Comparison of ENCODE assay signal across 8 cellular contexts in the genomic region with DNA sequence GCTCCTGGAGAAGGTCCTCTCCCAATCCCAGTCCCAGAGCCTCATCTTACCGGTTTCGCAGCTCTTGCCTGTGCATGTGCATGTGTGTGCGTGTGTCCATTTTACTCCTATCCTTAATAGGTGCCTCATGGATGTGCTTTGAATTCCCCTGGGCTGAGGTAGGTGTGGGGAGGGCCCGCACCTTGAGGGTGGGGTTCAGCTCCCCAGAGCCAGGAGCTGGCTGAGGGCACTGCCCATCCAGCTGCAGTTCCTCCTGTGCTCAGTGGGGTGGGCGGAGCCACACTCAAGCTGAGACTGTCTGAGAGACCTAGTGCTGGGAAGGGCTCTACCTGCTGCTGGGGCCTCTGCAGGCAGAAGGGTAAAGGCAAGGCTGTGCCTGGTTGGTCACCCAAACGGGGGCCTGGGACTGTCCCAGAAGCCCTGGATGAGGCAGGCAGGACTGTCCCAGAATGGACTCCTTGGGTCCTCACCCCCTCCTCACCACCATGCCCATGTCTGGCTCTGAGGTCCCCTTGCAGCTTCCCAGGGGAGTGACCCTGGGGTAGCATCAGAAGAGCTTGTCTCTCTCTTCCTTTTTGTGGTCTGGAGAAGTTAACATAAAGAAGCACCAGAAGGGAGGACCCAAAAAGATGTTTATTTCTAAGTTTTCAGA. TPM values are rescaled to one million over a fixed set of nuclear protein-coding genes. Genes with fewer than 3 reads are reported as not detected.
A peak's percentile ranks its signal among the peaks of the same experiment; 100 is the strongest.
DNase-seq lines count a peak whose midpoint lies in the region; ATAC-seq, FAIRE-seq and TF ChIP-seq lines count a peak whose summit lies in the region.

No MANE protein-coding gene starts in this region.

- WGBS in upper lobe of left lung, 2 donors: 42 to 76% methylated on average over 2 to 6 of the region's 6 CpGs

- FAIRE-seq in HTR-8/SVneo (lab: Jason Lieb, UNC): peak; percentile 4

- peaks cover 0 to 4% (median 0%) of the 10 kb centered on the region in 4 donors for H3K36me3 ChIP-seq in upper lobe of left lung

- H3K27me3 ChIP-seq in upper lobe of left lung: peaks cover 0 to 25% (median 14%) of the 10 kb centered on the region in 4 donors

- peak; percentile 46 for ATAC-seq in GM21723 (IDR thresholded peaks at IDR 0.05; ENCODE audit: unreplicated experiment)
- ATAC-seq in upper lobe of left lung (ENCODE audit: low FRiP score in 2 of 2): peak; percentile 38 to 45

- H3K4me1 ChIP-seq in upper lobe of left lung: peaks cover under 1 to 27% (median 6%) of the 10 kb centered on the region in 4 donors

- no peak for TF ChIP-seq EP300 in upper lobe of left lung (IDR thresholded peaks at IDR 0.05)

- TF ChIP-seq CTCF in epithelial cell of esophagus (IDR thresholded peaks at IDR 0.05; ENCODE audit: insufficient read depth, low read depth, low read length, missing control alignments) (peak; percentile 25), upper lobe of left lung (IDR thresholded peaks at IDR 0.05) (peak in 1 of 6 experiments; percentile 16), GM20000 (IDR thresholded peaks at IDR 0.05; ENCODE audit: extremely low read depth, missing control alignments) (no peak)

- peak; percentile 13 for DNase-seq in NCI-H82 (lab: John Stamatoyannopoulos, UW)
- no peak for DNase-seq in NCI-H82 treated with DMSO at 0.1 percent for 48 hours (lab: John Stamatoyannopoulos, UW; ENCODE audit: unreplicated experiment)
- peak; percentile 52 for DNase-seq in HTR-8/SVneo (ENCODE audit: insufficient read length, low spot score)
- peak; percentile 61 for DNase-seq in epithelial cell of esophagus (ENCODE audit: low read depth)
- no peak for DNase-seq in upper lobe of left lung
- DNase-seq in erythroblast (lab: John Stamatoyannopoulos, UW): no peak
- DNase-seq in GM20000 (ENCODE audit: low spot score): no peak

- H3K4me3 ChIP-seq in epithelial cell of esophagus (ENCODE audit: low read length): no peak overlapping the region
- no peak overlapping the region for H3K4me3 ChIP-seq in upper lobe of left lung

- TF ChIP-seq POLR2A in upper lobe of left lung (IDR thresholded peaks at IDR 0.05) (no peak), erythroblast (IDR thresholded peaks at IDR 0.05; ENCODE audit: low read length) (no peak)

- H3K27ac ChIP-seq in upper lobe of left lung: no peak overlapping the region

- H3K9me3 ChIP-seq in upper lobe of left lung: no peaks in the 10 kb centered on the region

RNA-seq across cellular contexts. Expression of a gene that starts 8.9 kb away (rescaled TPM):
- total RNA-seq in upper lobe of left lung: 1 to 10 TPM in 1 of 6 donors, under 1 TPM in 5; under 0.01 to 1.8 (median 0.44) TPM

RNA-seq across cellular contexts. Expression of a gene that starts 24.9 kb away (rescaled TPM):
- 10 to 100 TPM; 41.0 to 45.8 (median 42.7) TPM for total RNA-seq in upper lobe of left lung

Comparison
In these comparisons a context has a peak if more than half of its experiments do, and no peak if none do; other contexts are left out.
1. DNase-seq: peak in NCI-H82 (single experiment), HTR-8/SVneo (single experiment) and epithelial cell of esophagus (single experiment); none in NCI-H82 treated with DMSO at 0.1 percent for 48 hours (single experiment), upper lobe of left lung (0 of 2), erythroblast (0 of 2) and GM20000 (single experiment).